1 cellular context compared by ENCODE assay signal in genomic region chr5:181168595-181169118, GRCh38.
TF ChIP-seq lines count a peak whose summit lies in the region.

No MANE protein-coding gene starts in this region.

TF ChIP-seq in WTC11, 78 proteins besides CTCF, POLR2A, EP300 and RAD21 (continued from another document):
- TF ChIP-seq ZNF281 (CRISPR knock-in tag; IDR thresholded peaks at IDR 0.05), result no peak
- TF ChIP-seq USF2 (CRISPR knock-in tag; IDR thresholded peaks at IDR 0.05), result no peak
- TF ChIP-seq EMX1 (CRISPR knock-in tag; IDR thresholded peaks at IDR 0.05), result no peak
- TF ChIP-seq ZNF138 (CRISPR knock-in tag; conservative IDR thresholded peaks at IDR 0.05), result no peak
- TF ChIP-seq NR1H2 (CRISPR knock-in tag; IDR thresholded peaks at IDR 0.05), result no peak
- no peak for TF ChIP-seq JUN (CRISPR knock-in tag; IDR thresholded peaks at IDR 0.05)
- TF ChIP-seq ZBTB21 (CRISPR knock-in tag; IDR thresholded peaks at IDR 0.05; ENCODE audit: borderline replicate concordance), result no peak
- TF ChIP-seq PRRX2 (CRISPR knock-in tag; IDR thresholded peaks at IDR 0.05), result no peak
- TF ChIP-seq AR (CRISPR knock-in tag; IDR thresholded peaks at IDR 0.05), result no peak
- TF ChIP-seq FOXK1 (CRISPR knock-in tag; IDR thresholded peaks at IDR 0.05), result no peak
- TF ChIP-seq CBFB (CRISPR knock-in tag; IDR thresholded peaks at IDR 0.05; ENCODE audit: low read depth), result no peak
- no peak for TF ChIP-seq USF1 (CRISPR knock-in tag; IDR thresholded peaks at IDR 0.05)
- no peak for TF ChIP-seq PRDM15 (CRISPR knock-in tag; IDR thresholded peaks at IDR 0.05)
